ENCODE assay signal across 13 cellular contexts in genomic region chr6:13248053-13248452, GRCh38.
DNase-seq lines count a peak whose midpoint lies in the region; TF ChIP-seq lines count a peak whose summit lies in the region.
"Had no signal": no experiment of that assay in that cellular context is flagged by ENCODE, and none has a peak within 500 bp of the region (broad histone marks: within the 10 kb centered on the region; RNA-seq: fewer than 3 reads in every experiment).

No MANE protein-coding gene starts in this region.

- H3K4ac ChIP-seq in mesendoderm (ENCODE audit: low read depth, low read length), result no peak overlapping the region

- H2BK15ac ChIP-seq in mesendoderm (replicated peaks; ENCODE audit: low read depth), result no peak overlapping the region

- no TSS peak for BruUV-seq in Caco-2 (replicated peaks; lab: Mats Ljungman, UMichigan)

- DNase-seq in DMS153 (lab: John Stamatoyannopoulos, UW), result peak; percentile 63
- peak; percentile 48 for DNase-seq in NCI-H1694 (lab: John Stamatoyannopoulos, UW)
- DNase-seq in astrocyte of the spinal cord (ENCODE audit: low read depth, low spot score), result peak; percentile 68
- peak; percentile 50 for DNase-seq in mesendoderm
- no peak for DNase-seq in ascending aorta (ENCODE audit: low spot score in 2 of 2)
- no peak for DNase-seq in Caco-2
- DNase-seq in SW480 (ENCODE audit: low spot score), result no peak
- no peak for DNase-seq in activated CD4-positive, alpha-beta T cell treated with anti-CD3 and anti-CD28 coated beads for 4 hours
- DNase-seq: DND-41, esophagus squamous epithelium, MG63, naive B cell had no signal

- H3K4me1 ChIP-seq in mesendoderm (ENCODE audit: control insufficient read depth, low read depth, low read length) (no peaks in the 10 kb centered on the region), ascending aorta (no peaks in the 10 kb centered on the region), Caco-2 (0 out of 2 replicates have a peak, but pooled peaks cover 1% of the 10 kb centered on the region)
- H3K4me1 ChIP-seq: esophagus squamous epithelium had no signal

- H3K4me1 Mint-ChIP-seq in Caco-2 (ENCODE audit: low read depth, unreplicated experiment), result peaks cover 12% of the 10 kb centered on the region

- H3K4me3 ChIP-seq in astrocyte of the spinal cord (ENCODE audit: low read depth, low read length), result no peak overlapping the region
- H3K4me3 ChIP-seq in mesendoderm (ENCODE audit: low read length), result no peak overlapping the region
- H3K4me3 ChIP-seq in ascending aorta, result no peak overlapping the region
- no peak overlapping the region for H3K4me3 ChIP-seq in Caco-2 (ENCODE audit: low read depth, low read length)
- H3K4me3 ChIP-seq: esophagus squamous epithelium, MG63 had no signal

- H3K9me3 ChIP-seq in ascending aorta, result no peaks in the 10 kb centered on the region
- H3K9me3 ChIP-seq in Caco-2, result no peaks in the 10 kb centered on the region
- H3K9me3 ChIP-seq: esophagus squamous epithelium, MG63 had no signal

- no peak overlapping the region for H3K27ac Mint-ChIP-seq in Caco-2 (ENCODE audit: unreplicated experiment)
- H3K27ac Mint-ChIP-seq: activated naive CD4-positive, alpha-beta T cell treated with anti-CD3 and anti-CD28 coated beads, Interleukin-2, amount 50 U/mL, for 72 hours had no signal

- no peaks in the 10 kb centered on the region for H3K79me2 ChIP-seq in mesendoderm (ENCODE audit: control insufficient read depth, insufficient read depth, low read length)

- no peak for TF ChIP-seq CTCF in astrocyte of the spinal cord (IDR thresholded peaks at IDR 0.05; ENCODE audit: low read depth, low read length)
- TF ChIP-seq CTCF in ascending aorta (IDR thresholded peaks at IDR 0.05), result no peak
- no peak for TF ChIP-seq CTCF in Caco-2 (IDR thresholded peaks at IDR 0.05; ENCODE audit: insufficient read depth in 1 of 2, low read depth in 1 of 2, low read length in 1 of 2, severe bottlenecking in 1 of 2, unreplicated experiment in 1 of 2)

- H3K18ac ChIP-seq in mesendoderm (ENCODE audit: low read length), result no peak overlapping the region

- CTCF ChIA-PET in Caco-2 (lab: Charles Lee), result no interaction called here

- intact Hi-C loops in ascending aorta (cut with DNase I), result no loop called here
- intact Hi-C loops in Caco-2 (cut with micrococcal nuclease; ENCODE audit: unreplicated experiment), result no loop called here

- in situ Hi-C loops in astrocyte of the spinal cord (cut with HindIII; ENCODE audit: low sequenced_read_pairs), result no loop called here

- no peaks in the 10 kb centered on the region for H3K9me3 Mint-ChIP-seq in Caco-2 (ENCODE audit: unreplicated experiment)

- no peaks in the 10 kb centered on the region for H3K36me3 Mint-ChIP-seq in Caco-2 (ENCODE audit: insufficient read depth, unreplicated experiment)

- H3K4me3 Mint-ChIP-seq in Caco-2 (ENCODE audit: unreplicated experiment), result no peak overlapping the region

- H4K5ac ChIP-seq in mesendoderm (ENCODE audit: low read length), result no peak overlapping the region

- H3K56ac ChIP-seq in mesendoderm (ENCODE audit: low read length), result no peak overlapping the region

- H3K27me3 Mint-ChIP-seq in Caco-2 (ENCODE audit: insufficient read depth, unreplicated experiment), result no peaks in the 10 kb centered on the region
- H3K27me3 Mint-ChIP-seq: naive B cell had no signal

- H2AK5ac ChIP-seq in mesendoderm (ENCODE audit: low read length), result no peak overlapping the region

- POLR2A ChIA-PET in Caco-2 (lab: Charles Lee), result no interaction called here

- H4K8ac ChIP-seq in mesendoderm (ENCODE audit: low read depth, low read length), result no peak overlapping the region

- no peak overlapping the region for H2BK5ac ChIP-seq in mesendoderm (ENCODE audit: low read length)

- H3K36me3 ChIP-seq in mesendoderm (ENCODE audit: control insufficient read depth, insufficient read depth, low read length) (no peaks in the 10 kb centered on the region), ascending aorta (peaks cover 0 to 18% of the 10 kb centered on the region in 2 donors), Caco-2 (ENCODE audit: control insufficient read depth, insufficient read depth, low read length) (no peaks in the 10 kb centered on the region)
- H3K36me3 ChIP-seq: esophagus squamous epithelium, MG63 had no signal

- no peak overlapping the region for H3K23ac ChIP-seq in mesendoderm (ENCODE audit: low read length)

- H2BK120ac ChIP-seq in mesendoderm (ENCODE audit: low read depth, low read length), result no peak overlapping the region

- WGBS in mesendoderm (ENCODE audit: extremely low coverage, insufficient coverage, low lambda C conversion rate), result no CpG with 5 or more reads among the region's 3 CpGs

- H3K27me3 ChIP-seq in mesendoderm (ENCODE audit: insufficient read depth, low read length, poor library complexity) (no peaks in the 10 kb centered on the region), ascending aorta (no peaks in the 10 kb centered on the region), Caco-2 (replicated peaks; ENCODE audit: control insufficient read depth, insufficient read depth, low read length) (no peaks in the 10 kb centered on the region)
- H3K27me3 ChIP-seq: esophagus squamous epithelium had no signal

- no peak overlapping the region for H3K9ac ChIP-seq in mesendoderm (ENCODE audit: low read length)

- no peak overlapping the region for H3K4me2 ChIP-seq in mesendoderm (ENCODE audit: low read length)

- H3K27ac ChIP-seq in mesendoderm (ENCODE audit: low read depth, low read length), result no peak overlapping the region
- H3K27ac ChIP-seq in ascending aorta, result no peak overlapping the region
- H3K27ac ChIP-seq: esophagus squamous epithelium had no signal

- H3K79me1 ChIP-seq in mesendoderm (ENCODE audit: low read length), result no peaks in the 10 kb centered on the region

Comparison
In these comparisons a context has a peak if more than half of its experiments do, and no peak if none do; other contexts are left out.
1. DNase-seq: peak in DMS153 (single experiment), NCI-H1694 (single experiment), astrocyte of the spinal cord (single experiment) and mesendoderm (single experiment); none in ascending aorta (0 of 2), Caco-2 (0 of 2), SW480 (single experiment) and activated CD4-positive, alpha-beta T cell treated with anti-CD3 and anti-CD28 coated beads for 4 hours (0 of 2).